In the genomic region with DNA sequence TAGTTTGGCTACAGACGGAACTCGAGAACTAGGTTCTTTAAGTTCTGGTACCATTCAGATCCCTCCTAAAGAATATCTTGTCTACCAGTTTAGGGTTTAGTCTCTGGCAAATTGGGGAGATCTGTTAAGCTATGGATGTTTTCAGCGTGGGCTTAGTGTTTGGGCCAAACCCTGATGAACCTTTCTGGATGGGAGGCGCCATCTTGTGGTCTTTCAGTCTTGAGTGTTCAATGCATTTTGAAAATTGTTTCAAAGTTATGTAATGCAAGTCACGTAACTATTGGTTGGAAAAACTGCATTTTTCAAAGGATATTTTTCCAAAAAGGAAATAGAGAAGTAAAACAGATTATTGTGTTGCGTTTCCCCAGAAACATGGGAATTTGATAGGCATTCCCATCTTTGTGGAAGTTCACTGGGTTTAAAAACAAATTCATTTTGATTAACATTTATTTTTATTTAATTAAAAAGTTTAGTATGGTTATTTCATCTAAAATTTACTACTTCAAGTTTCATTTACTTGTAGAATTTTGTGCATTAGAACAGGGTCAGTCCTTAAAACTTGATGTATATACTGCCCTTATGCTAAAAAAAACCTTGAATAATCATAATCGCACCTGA, we compare ENCODE assay signal across 9 cellular contexts.
DNase-seq lines count a peak whose midpoint lies in the region; ATAC-seq, FAIRE-seq and TF ChIP-seq lines count a peak whose summit lies in the region.
"Had no signal": no experiment of that assay in that cellular context is flagged by ENCODE, and none has a peak within 500 bp of the region (broad histone marks: within the 10 kb centered on the region; RNA-seq: fewer than 3 reads in every experiment).

No MANE protein-coding gene starts in this region.

- no peak for TF ChIP-seq EP300 in neural cell (conservative IDR thresholded peaks at IDR 0.05; ENCODE audit: poor library complexity, severe bottlenecking)

- H3K4me2 ChIP-seq in PC-9: no peak overlapping the region
- no peak overlapping the region for H3K4me2 ChIP-seq in endothelial cell of umbilical vein (ENCODE audit: insufficient read depth, low read length)
- no peak overlapping the region for H3K4me2 ChIP-seq in neural cell (ENCODE audit: low read length)

- CTCF ChIA-PET in PC-9 (lab: Charles Lee) (interaction anchor here (0.6 kb wide), 1 partner anchor 440 kb away, joined by 3 read pairs; no protein-coding TSS in a partner anchor), endothelial cell of umbilical vein (lab: Charles Lee) (interaction anchor here (0.6 to 3.0 kb wide), 9 partner anchors 13 to 441 kb away, joined by 3 to 30 read pairs (median 4); partner anchors contain the start of genes GON7, LYSET, MOAP1 and UBR7)

- no peak for TF ChIP-seq POLR2A in endothelial cell of umbilical vein (IDR thresholded peaks at IDR 0.05; ENCODE audit: low read depth, low read length)

- H3K4me1 ChIP-seq in PC-9 (replicated peaks; ENCODE audit: insufficient read depth): no peaks in the 10 kb centered on the region
- H3K4me1 ChIP-seq in endothelial cell of umbilical vein (ENCODE audit: control insufficient read depth, extremely low read depth, insufficient read depth, low read length): no peaks in the 10 kb centered on the region

- no peak overlapping the region for H3K9ac ChIP-seq in endothelial cell of umbilical vein (replicated peaks; ENCODE audit: extremely low read depth, insufficient read depth, low read length)
- H3K9ac ChIP-seq in neural cell (ENCODE audit: low read length): no peak overlapping the region

- H3K4me3 ChIP-seq in PC-9 (no peak overlapping the region), endothelial cell of umbilical vein (replicated peaks in 1 of 3; ENCODE audit: insufficient read depth in 1 of 3, low read depth in 1 of 3, low read length in 3 of 3) (no peak overlapping the region), neural cell (ENCODE audit: low read length) (no peak overlapping the region)

- H3K79me2 ChIP-seq in PC-9 (ENCODE audit: low read depth) (no peaks in the 10 kb centered on the region), endothelial cell of umbilical vein (ENCODE audit: control insufficient read depth, insufficient read depth, low read length) (no peaks in the 10 kb centered on the region), neural cell (replicated peaks; ENCODE audit: insufficient read depth, low read length) (no peaks in the 10 kb centered on the region)

- DNase-seq in NCI-H2196 (lab: John Stamatoyannopoulos, UW; ENCODE audit: unreplicated experiment): peak; percentile 13
- no peak for DNase-seq in NCI-H2196 treated with DMSO at 0.1 percent for 48 hours (lab: John Stamatoyannopoulos, UW; ENCODE audit: unreplicated experiment)
- DNase-seq in HT-29 (ENCODE audit: low spot score): peak; percentile 42
- peak in 1 of 2 experiments; percentile 7 for DNase-seq in PC-9
- DNase-seq in endothelial cell of umbilical vein (ENCODE audit: low read depth, low spot score): peak; percentile 43
- DNase-seq in effector CD4-positive, alpha-beta T cell: no peak

- no peaks in the 10 kb centered on the region for H4K20me1 ChIP-seq in PC-9 (ENCODE audit: insufficient read depth)
- H4K20me1 ChIP-seq in endothelial cell of umbilical vein (replicated peaks; ENCODE audit: control insufficient read depth, extremely low read depth, insufficient read depth, low read length): no peaks in the 10 kb centered on the region
- no peaks in the 10 kb centered on the region for H4K20me1 ChIP-seq in neural cell (ENCODE audit: insufficient read depth)

- H3K36me3 ChIP-seq in PC-9 (ENCODE audit: low read depth): no peaks in the 10 kb centered on the region
- no peaks in the 10 kb centered on the region for H3K36me3 ChIP-seq in endothelial cell of umbilical vein (ENCODE audit: control insufficient read depth in 2 of 2, extremely low read depth in 1 of 2, insufficient read depth in 2 of 2, low read length in 2 of 2)
- peaks cover 9% of the 10 kb centered on the region for H3K36me3 ChIP-seq in neural cell (ENCODE audit: insufficient read depth, low read length)

- POLR2A ChIA-PET in PC-9 (lab: Charles Lee; ENCODE audit: unreplicated experiment) (interaction anchor here (0.6 kb wide), 1 partner anchor 504 kb away, joined by 3 read pairs; the partner anchor contains the start of gene ITPK1), endothelial cell of umbilical vein (lab: Charles Lee) (interaction anchor here (0.6 kb wide), 1 partner anchor 233 kb away, joined by 5 read pairs; no protein-coding TSS in a partner anchor)

- dilution Hi-C loops in endothelial cell of umbilical vein (cut with MboI; ENCODE audit: extremely low pct_ligation_motif_present, low sequenced_read_pairs): no loop called here

- H3K9me2 ChIP-seq in PC-9 (ENCODE audit: insufficient read depth) (no peaks in the 10 kb centered on the region), neural cell (ENCODE audit: insufficient read depth, low read length) (no peaks in the 10 kb centered on the region)

- no peak overlapping the region for H3K27ac ChIP-seq in PC-9
- H3K27ac ChIP-seq in endothelial cell of umbilical vein (ENCODE audit: insufficient read depth, low read depth, low read length): no peak overlapping the region
- H3K27ac ChIP-seq in neural cell (ENCODE audit: low read length): no peak overlapping the region

- H3K9me3 ChIP-seq in PC-9 (ENCODE audit: insufficient read depth, low read depth): no peaks in the 10 kb centered on the region
- no peaks in the 10 kb centered on the region for H3K9me3 ChIP-seq in endothelial cell of umbilical vein (replicated peaks; ENCODE audit: control insufficient read depth, insufficient read depth, low read length)
- no peaks in the 10 kb centered on the region for H3K9me3 ChIP-seq in neural cell (ENCODE audit: low read length)

- no peak for FAIRE-seq in endothelial cell of umbilical vein (lab: Jason Lieb, UNC)

- TF ChIP-seq CTCF in PC-9 (conservative IDR thresholded peaks at IDR 0.05) (peak; percentile 69), endothelial cell of umbilical vein (IDR thresholded peaks at IDR 0.05; ENCODE audit: extremely low read depth in 1 of 2, insufficient read depth in 1 of 2, low read depth in 1 of 2, low read length in 2 of 2) (peak; percentile 31 to 43), neural cell (IDR thresholded peaks at IDR 0.05; ENCODE audit: poor library complexity, severe bottlenecking) (peak; percentile 69)

- BruUV-seq in PC-9 (replicated peaks; lab: Mats Ljungman, UMichigan) (no TSS peak), endothelial cell of umbilical vein (replicated peaks; lab: Mats Ljungman, UMichigan) (no TSS peak)

- H2AFZ ChIP-seq in PC-9: no peak overlapping the region
- peak overlapping the region; percentile 45 for H2AFZ ChIP-seq in endothelial cell of umbilical vein (ENCODE audit: low read depth, low read length)
- no peak overlapping the region for H2AFZ ChIP-seq in neural cell (ENCODE audit: low read depth, low read length)

- no peak for ATAC-seq in GM18873 (IDR thresholded peaks at IDR 0.05; ENCODE audit: low FRiP score, unreplicated experiment)
- ATAC-seq: activated naive CD4-positive, alpha-beta T cell treated with anti-CD3 and anti-CD28 coated beads, Interleukin-2, amount 50 U/mL, for 72 hours had no signal

- TF ChIP-seq RAD21 in neural cell (conservative IDR thresholded peaks at IDR 0.05): peak; percentile 71

- no peaks in the 10 kb centered on the region for H3K9me1 ChIP-seq in endothelial cell of umbilical vein (replicated peaks; ENCODE audit: control insufficient read depth, extremely low read depth, insufficient read depth, low read length)

- H3F3A ChIP-seq in PC-9 (ENCODE audit: insufficient read depth, low read depth) (no peaks in the 10 kb centered on the region), neural cell (ENCODE audit: insufficient read depth, low read length, poor library complexity, severe bottlenecking) (no peaks in the 10 kb centered on the region)

- intact Hi-C loops in PC-9 (cut with micrococcal nuclease; ENCODE audit: unreplicated experiment): loop anchor here (1.0 to 5.0 kb wide), 4 partner anchors 384 to 737 kb away; partner anchors contain the start of genes GON7, ITPK1 and UBR7
- intact Hi-C loops in endothelial cell of umbilical vein (cut with micrococcal nuclease): loop anchor here (1.0 to 5.0 kb wide), 4 partner anchors 387 to 667 kb away; partner anchors contain the start of genes GON7 and UBR7

- peaks cover 50% of the 10 kb centered on the region for H3K27me3 ChIP-seq in PC-9 (ENCODE audit: insufficient read depth, low read depth)
- H3K27me3 ChIP-seq in endothelial cell of umbilical vein (ENCODE audit: control insufficient read depth in 2 of 2, insufficient read depth in 2 of 2, low read length in 2 of 2): no peaks in the 10 kb centered on the region
- H3K27me3 ChIP-seq in neural cell (ENCODE audit: insufficient read depth, low read depth, low read length): no peaks in the 10 kb centered on the region

TF ChIP-seq in endothelial cell of umbilical vein, 7 proteins besides CTCF, POLR2A, EP300 and RAD21:
- TF ChIP-seq MYC (IDR thresholded peaks at IDR 0.05; ENCODE audit: low read depth, low read length): no peak

TF ChIP-seq in neural cell, 6 proteins besides CTCF, POLR2A, EP300 and RAD21:
- no peak for TF ChIP-seq TAF1 (IDR thresholded peaks at IDR 0.05; ENCODE audit: low read depth)
- TF ChIP-seq SMC3 (conservative IDR thresholded peaks at IDR 0.05; ENCODE audit: poor library complexity): peak; percentile 71
TF ChIP-seq in neural cell: peak in this region for 1.

Comparison
In these comparisons a context has a peak if more than half of its experiments do, and no peak if none do; other contexts are left out.
1. DNase-seq: peak in NCI-H2196 (single experiment), HT-29 (single experiment) and endothelial cell of umbilical vein (single experiment); none in NCI-H2196 treated with DMSO at 0.1 percent for 48 hours (single experiment) and effector CD4-positive, alpha-beta T cell (single experiment).
2. Peak in every context shown above with its lines, with median percentiles within 50 percentile points of each other: CTCF ChIP-seq.